12 cellular contexts compared by ENCODE assay signal in the genomic region with DNA sequence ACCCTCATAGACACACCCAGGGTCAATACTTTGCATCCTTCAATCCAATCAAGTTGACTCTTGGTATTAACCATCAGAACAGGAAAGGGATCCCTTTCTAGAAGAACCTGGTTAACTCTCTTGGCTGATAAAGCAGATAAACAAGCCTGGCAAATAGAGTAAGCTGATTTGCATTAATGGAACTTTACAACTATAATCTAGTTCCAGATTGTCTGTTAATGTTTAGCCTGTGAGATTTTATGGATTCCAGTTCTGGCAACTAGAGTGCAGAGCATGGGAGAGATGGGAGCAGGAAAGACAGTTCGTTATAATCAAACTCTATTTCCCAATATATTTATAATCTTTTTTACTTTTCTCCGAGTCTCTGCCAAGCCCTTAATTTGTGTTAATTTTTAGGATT.
A peak's percentile ranks its signal among the peaks of the same experiment; 100 is the strongest.
DNase-seq lines count a peak whose midpoint lies in the region; ATAC-seq and TF ChIP-seq lines count a peak whose summit lies in the region.
"Had no signal": no experiment of that assay in that cellular context is flagged by ENCODE, and none has a peak within 500 bp of the region (broad histone marks: within the 10 kb centered on the region; RNA-seq: fewer than 3 reads in every experiment).

No MANE protein-coding gene starts in this region.

- H3K9me3 Mint-ChIP-seq in activated naive CD4-positive, alpha-beta T cell treated with anti-CD3 and anti-CD28 coated beads, Interleukin-2, amount 50 U/mL, for 72 hours = peaks cover 5 to 12% of the 10 kb centered on the region in 2 donors

- H3K27ac ChIP-seq in foreskin keratinocyte = no peak overlapping the region
- H3K27ac ChIP-seq: HL-60 had no signal

- no peaks in the 10 kb centered on the region for H3K36me3 Mint-ChIP-seq in activated naive CD4-positive, alpha-beta T cell treated with anti-CD3 and anti-CD28 coated beads, Interleukin-2, amount 50 U/mL, for 72 hours
- H3K36me3 Mint-ChIP-seq: CD8-positive, alpha-beta memory T cell; IgD-negative memory B cell had no signal

- DNase-seq in HuH-7 (ENCODE audit: low spot score) = peak; percentile 12
- peak; percentile 62 for DNase-seq in NCI-H82 (lab: John Stamatoyannopoulos, UW)
- DNase-seq in left lobe of liver (ENCODE audit: low spot score) = no peak
- no peak for DNase-seq in foreskin keratinocyte
- no peak for DNase-seq in NCI-H1105 (lab: John Stamatoyannopoulos, UW)
- DNase-seq in activated naive CD4-positive, alpha-beta T cell treated with anti-CD3 and anti-CD28 coated beads, Interleukin-2, amount 50 U/mL, for 72 hours (ENCODE audit: low spot score in 2 of 2) = no peak
- DNase-seq: Caco-2; CD8-positive, alpha-beta memory T cell; DND-41; GDM1 had no signal

- no peak overlapping the region for H3K27ac Mint-ChIP-seq in activated naive CD4-positive, alpha-beta T cell treated with anti-CD3 and anti-CD28 coated beads, Interleukin-2, amount 50 U/mL, for 72 hours
- H3K27ac Mint-ChIP-seq: IgD-negative memory B cell had no signal

- no peak for TF ChIP-seq CTCF in foreskin keratinocyte (conservative IDR thresholded peaks at IDR 0.05)

- H3K4me1 ChIP-seq in foreskin keratinocyte = no peaks in the 10 kb centered on the region

- no peaks in the 10 kb centered on the region for H3K27me3 ChIP-seq in foreskin keratinocyte

- ATAC-seq in left lobe of liver (peak; percentile 67), foreskin keratinocyte (no peak)
- ATAC-seq in activated naive CD4-positive, alpha-beta T cell treated with anti-CD3 and anti-CD28 coated beads, Interleukin-2, amount 50 U/mL, for 72 hours = no peak

Comparison
In these comparisons a context has a peak if more than half of its experiments do, and no peak if none do; other contexts are left out.
1. DNase-seq: peak in HuH-7 (single experiment) and NCI-H82 (single experiment); none in left lobe of liver (single experiment), foreskin keratinocyte (0 of 2), NCI-H1105 (single experiment) and activated naive CD4-positive, alpha-beta T cell treated with anti-CD3 and anti-CD28 coated beads, Interleukin-2, amount 50 U/mL, for 72 hours (0 of 2).